Comparison of ENCODE assay signal across 21 cellular contexts in genomic region chr20:725491-725890, GRCh38. TPM values are rescaled to one million over a fixed set of nuclear protein-coding genes. Genes with fewer than 3 reads are reported as not detected.
DNase-seq lines count a peak whose midpoint lies in the region; ATAC-seq and TF ChIP-seq lines count a peak whose summit lies in the region.
"Had no signal": no experiment of that assay in that cellular context is flagged by ENCODE, and none has a peak within 500 bp of the region (broad histone marks: within the 10 kb centered on the region; RNA-seq: fewer than 3 reads in every experiment).

No MANE protein-coding gene starts in this region.

- H3K27me3 ChIP-seq in upper lobe of right lung, result peaks cover 58% of the 10 kb centered on the region

- peaks cover 76% of the 10 kb centered on the region for H3K27me3 Mint-ChIP-seq in neural crest cell (ENCODE audit: low read depth)

- DNase-seq in activated effector memory CD4-positive, alpha-beta T cell treated with anti-CD3 and anti-CD28 coated beads, Interleukin-2, amount 50 U/mL, for 16 hours, result peak; percentile 2
- DNase-seq in activated effector memory CD4-positive, alpha-beta T cell treated with Interleukin-2 at 50 U/mL for 16 hours, result no peak
- DNase-seq in SHP77 treated with DMSO at 0.1 percent for 48 hours (lab: John Stamatoyannopoulos, UW) (peak; percentile 15), neural crest cell (ENCODE audit: low read depth, low spot score) (no peak), upper lobe of right lung (peak; percentile 18), NCI-H774 (lab: John Stamatoyannopoulos, UW) (no peak)
- no peak for DNase-seq in stimulated activated CD4-positive, alpha-beta T cell treated with anti-CD3 and anti-CD28 coated beads, Interleukin-4, amount 100 ng/mL, for 4 hours
- DNase-seq in stimulated activated CD4-positive, alpha-beta T cell treated with anti-CD3 and anti-CD28 coated beads, Interleukin-4, amount 100 ng/mL, for 24 hours, result no peak
- DNase-seq: 8988T; Caco-2; CD4-positive, alpha-beta T cell; DMS79 treated with DMSO at 0.1 percent for 48 hours; GF-D8; GOT3; HFFc6 had no signal

- peak overlapping the region; percentile 9 for H3K4me3 Mint-ChIP-seq in neural crest cell
- H3K4me3 Mint-ChIP-seq: B cell; CD4-positive, alpha-beta T cell; HFFc6 had no signal

- H3K27ac Mint-ChIP-seq in neural crest cell (ENCODE audit: unreplicated experiment), result no peak overlapping the region
- H3K27ac Mint-ChIP-seq: B cell; CD4-positive, alpha-beta T cell; HFFc6 had no signal

- no peak overlapping the region for H3K4me3 ChIP-seq in upper lobe of right lung

- no peaks in the 10 kb centered on the region for H3K36me3 Mint-ChIP-seq in neural crest cell (ENCODE audit: low read depth)

- no peaks in the 10 kb centered on the region for H3K36me3 ChIP-seq in upper lobe of right lung

- TF ChIP-seq CTCF in neural crest cell (conservative IDR thresholded peaks at IDR 0.05), result no peak
- no peak for TF ChIP-seq CTCF in upper lobe of right lung (IDR thresholded peaks at IDR 0.05)

- intact Hi-C loops in upper lobe of right lung (cut with DNase I), result no loop called here

- H3K9me3 Mint-ChIP-seq in neural crest cell, result no peaks in the 10 kb centered on the region
- H3K9me3 Mint-ChIP-seq: CD4-positive, alpha-beta T cell; HFFc6 had no signal

- H3K4me1 ChIP-seq in upper lobe of right lung, result peaks cover 4% of the 10 kb centered on the region
- H3K4me1 ChIP-seq: Caco-2 had no signal

- ATAC-seq in upper lobe of right lung, result no peak
- ATAC-seq: HCT116 had no signal

- peaks cover 3% of the 10 kb centered on the region for H3K4me1 Mint-ChIP-seq in neural crest cell

- H3K9me3 ChIP-seq in upper lobe of right lung, result no peaks in the 10 kb centered on the region
- H3K9me3 ChIP-seq: Caco-2 had no signal

- H3K27ac ChIP-seq in upper lobe of right lung, result no peak overlapping the region
- H3K27ac ChIP-seq: C4-2B, HL-60 had no signal

RNA-seq across cellular contexts. Expression of gene SLC52A3, which starts 42.8 kb away (rescaled TPM):
- total RNA-seq in neural crest cell (not detected in 2 replicates), upper lobe of right lung (3.6 TPM)
- total RNA-seq: A673; B cell; CD4-positive, alpha-beta T cell had no signal

RNA-seq across cellular contexts. Expression of gene SCRT2, which starts 49.9 kb away (rescaled TPM):
- total RNA-seq in neural crest cell, result 3.7 and 4.1 TPM in 2 replicates
- not detected for total RNA-seq in upper lobe of right lung
- total RNA-seq: B cell; Caco-2; CD4-positive, alpha-beta T cell; HFFc6; HT1080 had no signal

Comparison
In these comparisons a context has a peak if more than half of its experiments do, and no peak if none do; other contexts are left out.
1. DNase-seq: peak in activated effector memory CD4-positive, alpha-beta T cell treated with anti-CD3 and anti-CD28 coated beads, Interleukin-2, amount 50 U/mL, for 16 hours (single experiment), SHP77 treated with DMSO at 0.1 percent for 48 hours (single experiment) and upper lobe of right lung (single experiment); none in activated effector memory CD4-positive, alpha-beta T cell treated with Interleukin-2 at 50 U/mL for 16 hours (single experiment), neural crest cell (single experiment), stimulated activated CD4-positive, alpha-beta T cell treated with anti-CD3 and anti-CD28 coated beads, Interleukin-4, amount 100 ng/mL, for 4 hours (0 of 2), NCI-H774 (single experiment) and stimulated activated CD4-positive, alpha-beta T cell treated with anti-CD3 and anti-CD28 coated beads, Interleukin-4, amount 100 ng/mL, for 24 hours (single experiment).